In the genomic region with DNA sequence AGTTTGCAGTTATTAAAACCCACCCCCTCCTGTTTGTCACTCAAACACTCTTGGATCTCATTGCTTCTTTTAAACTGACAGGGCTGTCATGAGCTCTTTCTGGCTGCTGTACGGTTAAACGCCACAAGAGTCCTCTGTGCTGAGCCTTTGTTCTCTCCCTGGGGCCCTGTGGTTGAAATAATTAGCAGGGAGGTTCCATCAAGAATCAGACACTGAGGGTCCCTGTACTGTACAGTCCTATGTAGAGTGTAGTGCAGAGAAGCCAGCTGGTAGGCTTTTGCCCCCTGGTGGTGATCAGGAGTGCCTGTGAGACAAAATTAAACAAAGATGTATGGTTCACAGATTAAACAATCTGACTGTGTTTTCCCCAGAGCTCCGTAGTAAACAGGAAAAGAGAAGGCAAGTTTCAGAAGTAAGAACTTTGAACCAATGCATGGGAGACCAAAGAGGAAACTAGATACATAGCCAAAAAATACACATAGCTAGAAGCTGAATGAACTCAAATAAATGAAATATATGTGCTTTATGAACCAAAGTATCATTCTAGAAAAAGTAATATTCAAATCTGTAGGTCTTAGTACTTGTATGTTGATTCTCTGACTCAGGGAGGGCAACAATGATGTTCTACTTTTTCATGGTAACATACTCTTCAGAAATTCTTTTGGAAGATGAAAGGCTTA, we compare ENCODE assay signal across 8 cellular contexts.
DNase-seq lines count a peak whose midpoint lies in the region; ATAC-seq and TF ChIP-seq lines count a peak whose summit lies in the region.

No MANE protein-coding gene starts in this region.

- TF ChIP-seq CTCF in AG10803 (conservative IDR thresholded peaks at IDR 0.05; ENCODE audit: low read length) (peak; percentile 97), WERI-Rb-1 (IDR thresholded peaks at IDR 0.05; ENCODE audit: low read depth, low read length) (peak; percentile 78)

- no peaks in the 10 kb centered on the region for H3K9me3 ChIP-seq in WERI-Rb-1 (ENCODE audit: severe bottlenecking)

- H3K27ac ChIP-seq in WERI-Rb-1 (peak overlapping the region; percentile 93), layer of hippocampus (ENCODE audit: low read depth, low read length) (peak overlapping the region; percentile 54)

- DNase-seq in AG10803 (ENCODE audit: low read depth) (peak; percentile 78), NCI-H2227 (lab: John Stamatoyannopoulos, UW; ENCODE audit: unreplicated experiment) (peak; percentile 89), WERI-Rb-1 (peak; percentile 75)
- peak; percentile 78 for DNase-seq in central memory CD4-positive, alpha-beta T cell
- peak; percentile 68 for DNase-seq in stimulated activated CD4-positive, alpha-beta T cell treated with anti-CD3 and anti-CD28 coated beads, Interleukin-1b, Interleukin-23, amount 100 ng/mL, for 48 hours

- H3K4me3 ChIP-seq in AG10803 (ENCODE audit: low read length) (peak overlapping the region; percentile 95), WERI-Rb-1 (ENCODE audit: low read depth, low read length) (peak overlapping the region; percentile 97)

- no peaks in the 10 kb centered on the region; the same call in 1 of the 2 replicates for H3K36me3 ChIP-seq in WERI-Rb-1

- no peaks in the 10 kb centered on the region for H3K27me3 ChIP-seq in WERI-Rb-1 (ENCODE audit: insufficient read depth, low read depth, severe bottlenecking)
- no peaks in the 10 kb centered on the region for H3K27me3 ChIP-seq in layer of hippocampus (ENCODE audit: control insufficient read depth, insufficient read depth, low read length)

- peak; percentile 75 for ATAC-seq in GM18907 (IDR thresholded peaks at IDR 0.05; ENCODE audit: unreplicated experiment)
- ATAC-seq in HG03280 (IDR thresholded peaks at IDR 0.05; ENCODE audit: unreplicated experiment) = peak; percentile 52

Comparison
In these comparisons a context has a peak if more than half of its experiments do, and no peak if none do; other contexts are left out.
1. Peak in every context shown above with its lines: DNase-seq, ATAC-seq, H3K4me3 ChIP-seq and H3K27ac ChIP-seq.